ENCODE assay signal across 15 cellular contexts in the genomic region with DNA sequence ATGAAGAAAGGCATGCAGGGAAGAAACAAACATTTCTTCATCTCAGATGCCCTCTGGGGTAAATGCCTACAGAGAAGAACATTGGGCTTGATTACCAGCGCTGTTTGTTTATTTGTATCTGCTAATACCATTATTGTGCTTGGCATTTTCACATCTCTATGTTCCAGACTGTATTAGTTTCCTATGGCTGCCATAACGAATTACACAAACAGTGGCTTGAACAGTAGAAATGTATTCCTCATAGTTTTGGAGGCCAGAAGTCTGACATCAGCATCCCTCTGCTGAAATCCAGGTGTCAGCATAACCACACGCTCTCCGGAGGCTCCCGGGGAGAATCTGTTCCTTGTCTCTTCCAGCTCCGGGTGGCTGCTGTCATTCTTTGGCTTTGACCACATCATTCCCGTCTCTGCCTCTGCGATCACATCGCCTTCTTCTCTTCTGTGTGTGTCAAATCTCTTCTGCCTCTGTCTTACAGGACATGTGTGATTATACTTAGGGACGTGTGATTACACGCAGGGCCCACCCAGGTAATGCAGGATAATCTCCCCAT.
DNase-seq lines count a peak whose midpoint lies in the region; ATAC-seq, FAIRE-seq and TF ChIP-seq lines count a peak whose summit lies in the region.
"Had no signal": no experiment of that assay in that cellular context is flagged by ENCODE, and none has a peak within 500 bp of the region (broad histone marks: within the 10 kb centered on the region; RNA-seq: fewer than 3 reads in every experiment).

No MANE protein-coding gene starts in this region.

- H3K56ac ChIP-seq in IMR-90 (ENCODE audit: extremely low read depth, insufficient read depth, low read length): no peak overlapping the region

- no peak overlapping the region for H3K18ac ChIP-seq in IMR-90 (ENCODE audit: low read depth, low read length)

- peak overlapping the region; percentile 22; the same call in 1 of the 2 replicates for H3K14ac ChIP-seq in IMR-90 (replicated peaks; ENCODE audit: low read depth, low read length)

- H3K4ac ChIP-seq in IMR-90 (ENCODE audit: low read depth, low read length): peak overlapping the region; percentile 35

- H3K9ac ChIP-seq in IMR-90 (ENCODE audit: low read depth, low read length): no peak overlapping the region

- dilution Hi-C loops in IMR-90 (cut with HindIII; ENCODE audit: low sequenced_read_pairs, unreplicated experiment): no loop called here

- H2BK15ac ChIP-seq in IMR-90 (ENCODE audit: low read depth, low read length): 0 out of 3 replicates have a peak overlapping the region, but pooled peaks have one; percentile 38

- no peak for DNase-seq in IMR-90
- DNase-seq in T-helper 17 cell: no peak
- DNase-seq in fibroblast of mammary gland (ENCODE audit: low read depth): peak; percentile 42
- DNase-seq in nephron progenitor cell: no peak
- no peak for DNase-seq in activated naive CD4-positive, alpha-beta T cell treated with anti-CD3 and anti-CD28 coated beads for 36 hours
- no peak for DNase-seq in WTC11 (ENCODE audit: low spot score)
- DNase-seq in NCI-H2196 (lab: John Stamatoyannopoulos, UW; ENCODE audit: unreplicated experiment): no peak
- DNase-seq in H54 (ENCODE audit: insufficient read length, low spot score): no peak
- DNase-seq: NCI-H1092 treated with DMSO at 0.1 percent for 48 hours, NCI-H2081 treated with DMSO at 0.1 percent for 48 hours, NCI-H510A, sigmoid colon had no signal

- H3K27me3 Mint-ChIP-seq in T-helper 17 cell: no peaks in the 10 kb centered on the region
- no peaks in the 10 kb centered on the region for H3K27me3 Mint-ChIP-seq in nephron progenitor cell (ENCODE audit: low read depth, poor library complexity)
- no peaks in the 10 kb centered on the region for H3K27me3 Mint-ChIP-seq in activated naive CD4-positive, alpha-beta T cell treated with anti-CD3 and anti-CD28 coated beads for 36 hours (ENCODE audit: low read depth)
- H3K27me3 Mint-ChIP-seq in WTC11 (ENCODE audit: low read depth): no peaks in the 10 kb centered on the region
- H3K27me3 Mint-ChIP-seq: activated naive CD4-positive, alpha-beta T cell treated with anti-CD3 and anti-CD28 coated beads, Interleukin-2, amount 50 U/mL, for 24 hours had no signal

- no peak overlapping the region for H2AK5ac ChIP-seq in IMR-90 (ENCODE audit: low read depth, low read length)

- no peaks in the 10 kb centered on the region for H4K20me1 ChIP-seq in IMR-90 (ENCODE audit: insufficient read depth, low read length)

- H3K4me2 ChIP-seq in IMR-90 (ENCODE audit: low read depth, low read length): no peak overlapping the region

- H3K4me1 Mint-ChIP-seq in T-helper 17 cell: peaks cover 11% of the 10 kb centered on the region
- H3K4me1 Mint-ChIP-seq in nephron progenitor cell: peaks cover 23% of the 10 kb centered on the region
- peaks cover 25% of the 10 kb centered on the region for H3K4me1 Mint-ChIP-seq in activated naive CD4-positive, alpha-beta T cell treated with anti-CD3 and anti-CD28 coated beads for 36 hours (ENCODE audit: low read depth)
- H3K4me1 Mint-ChIP-seq in WTC11: peaks cover 12% of the 10 kb centered on the region
- H3K4me1 Mint-ChIP-seq: brain had no signal

- H3K27ac Mint-ChIP-seq in T-helper 17 cell (peak overlapping the region; percentile 3), nephron progenitor cell (peak overlapping the region; percentile 33), WTC11 (no peak overlapping the region)
- H3K27ac Mint-ChIP-seq in activated naive CD4-positive, alpha-beta T cell treated with anti-CD3 and anti-CD28 coated beads for 36 hours: no peak overlapping the region
- H3K27ac Mint-ChIP-seq: activated naive CD4-positive, alpha-beta T cell treated with anti-CD3 and anti-CD28 coated beads, Interleukin-2, amount 50 U/mL, for 24 hours; brain had no signal

- BruUV-seq in IMR-90 (replicated peaks; lab: Mats Ljungman, UMichigan): no TSS peak

- intact Hi-C loops in IMR-90 (cut with micrococcal nuclease): no loop called here
- intact Hi-C loops in activated naive CD4-positive, alpha-beta T cell treated with anti-CD3 and anti-CD28 coated beads for 36 hours (cut with micrococcal nuclease): no loop called here

- no peak for TF ChIP-seq RAD21 in IMR-90 (IDR thresholded peaks at IDR 0.05; ENCODE audit: low read length)

- in situ Hi-C loops in IMR-90 (cut with MboI; ENCODE audit: low sequenced_read_pairs): no loop called here

- no peak for FAIRE-seq in H54 (lab: Jason Lieb, UNC)

- TF ChIP-seq POLR2A in IMR-90 (IDR thresholded peaks at IDR 0.05; ENCODE audit: low read depth, low read length) (no peak), H54 (IDR thresholded peaks at IDR 0.05; ENCODE audit: low read depth, low read length) (no peak)

- H3K36me3 Mint-ChIP-seq in T-helper 17 cell (ENCODE audit: low read depth): no peaks in the 10 kb centered on the region
- H3K36me3 Mint-ChIP-seq in nephron progenitor cell (ENCODE audit: low read depth): no peaks in the 10 kb centered on the region
- H3K36me3 Mint-ChIP-seq in activated naive CD4-positive, alpha-beta T cell treated with anti-CD3 and anti-CD28 coated beads for 36 hours (ENCODE audit: low read depth): no peaks in the 10 kb centered on the region
- H3K36me3 Mint-ChIP-seq in WTC11: no peaks in the 10 kb centered on the region
- H3K36me3 Mint-ChIP-seq: activated naive CD4-positive, alpha-beta T cell treated with anti-CD3 and anti-CD28 coated beads, Interleukin-2, amount 50 U/mL, for 24 hours; brain had no signal

- H3K4me3 Mint-ChIP-seq in T-helper 17 cell (no peak overlapping the region), nephron progenitor cell (no peak overlapping the region), WTC11 (no peak overlapping the region)
- H3K4me3 Mint-ChIP-seq in activated naive CD4-positive, alpha-beta T cell treated with anti-CD3 and anti-CD28 coated beads for 36 hours: no peak overlapping the region
- H3K4me3 Mint-ChIP-seq: activated naive CD4-positive, alpha-beta T cell treated with anti-CD3 and anti-CD28 coated beads, Interleukin-2, amount 50 U/mL, for 24 hours; brain had no signal

- 83% methylated on average over 4 of the region's 11 CpGs; no CpG with 5 or more reads in 1 of the 2 experiments for WGBS in IMR-90 (ENCODE audit: extremely low coverage in 2 of 2, insufficient read length in 1 of 2), 2 experiments

- no peak overlapping the region for H3K23ac ChIP-seq in IMR-90 (ENCODE audit: low read depth, low read length)

- peak overlapping the region; percentile 12 for H2AFZ ChIP-seq in IMR-90 (replicated peaks; ENCODE audit: low read length, poor library complexity)

- no peak overlapping the region for H4K5ac ChIP-seq in IMR-90 (ENCODE audit: low read depth, low read length)

- H3K36me3 ChIP-seq in IMR-90 (ENCODE audit: control insufficient read depth, insufficient read depth, low read length): no peaks in the 10 kb centered on the region
- H3K36me3 ChIP-seq: sigmoid colon, tibial nerve had no signal

- no peaks in the 10 kb centered on the region for H3K9me3 ChIP-seq in IMR-90 (ENCODE audit: control insufficient read depth, insufficient read depth, low read length)
- no peaks in the 10 kb centered on the region for H3K9me3 ChIP-seq in T-helper 17 cell (ENCODE audit: control insufficient read depth, low read length, poor library complexity, severe bottlenecking)
- H3K9me3 ChIP-seq: sigmoid colon, tibial nerve had no signal

- no peak overlapping the region for H2BK5ac ChIP-seq in IMR-90 (ENCODE audit: low read depth, low read length, poor library complexity, severe bottlenecking)

- no peak overlapping the region for H2AK9ac ChIP-seq in IMR-90 (replicated peaks; ENCODE audit: low read depth, low read length, poor library complexity)

- peaks cover 4% of the 10 kb centered on the region for H3K4me1 ChIP-seq in IMR-90 (ENCODE audit: control insufficient read depth, insufficient read depth, low read length)
- H3K4me1 ChIP-seq: sigmoid colon had no signal

- H3K27ac ChIP-seq in IMR-90 (ENCODE audit: insufficient read depth, low read length): no peak overlapping the region
- H3K27ac ChIP-seq: sigmoid colon, tibial nerve had no signal

- ATAC-seq in IMR-90 (ENCODE audit: low read depth) (no peak), T-helper 17 cell (no peak), WTC11 (no peak)

- CTCF ChIA-PET in IMR-90 (lab: Yijun Ruan, JAX): interaction anchor here (0.6 kb wide), 1 partner anchor 23 kb away, joined by 10 read pairs; no protein-coding TSS in a partner anchor
- CTCF ChIA-PET in activated naive CD4-positive, alpha-beta T cell treated with anti-CD3 and anti-CD28 coated beads for 36 hours (lab: Charles Lee): no interaction called here
- CTCF ChIA-PET in WTC11 (lab: Charles Lee): no interaction called here

- H4K91ac ChIP-seq in IMR-90 (ENCODE audit: insufficient read depth, low read depth, low read length): no peak overlapping the region

- peaks cover 3% of the 10 kb centered on the region for H3K9me1 ChIP-seq in IMR-90 (ENCODE audit: insufficient read depth, low read length)

- H3K4me3 ChIP-seq in IMR-90 (ENCODE audit: insufficient read depth, low read depth, low read length) (no peak overlapping the region), fibroblast of mammary gland (ENCODE audit: control insufficient read depth, low read depth, low read length) (no peak overlapping the region)
- H3K4me3 ChIP-seq: sigmoid colon, tibial nerve had no signal

- no peaks in the 10 kb centered on the region for H3K9me3 Mint-ChIP-seq in nephron progenitor cell
- no peaks in the 10 kb centered on the region for H3K9me3 Mint-ChIP-seq in activated naive CD4-positive, alpha-beta T cell treated with anti-CD3 and anti-CD28 coated beads for 36 hours
- no peaks in the 10 kb centered on the region for H3K9me3 Mint-ChIP-seq in WTC11
- H3K9me3 Mint-ChIP-seq: activated naive CD4-positive, alpha-beta T cell treated with anti-CD3 and anti-CD28 coated beads, Interleukin-2, amount 50 U/mL, for 24 hours had no signal

- peak overlapping the region; percentile 65 for H2BK120ac ChIP-seq in IMR-90 (ENCODE audit: low read depth, low read length)

- H3K27me3 ChIP-seq in IMR-90 (ENCODE audit: control insufficient read depth, insufficient read depth, low read length): no peaks in the 10 kb centered on the region
- H3K27me3 ChIP-seq: sigmoid colon, tibial nerve had no signal

- no peaks in the 10 kb centered on the region for H3K79me1 ChIP-seq in IMR-90 (ENCODE audit: low read depth in 1 of 2, low read length in 2 of 2)

- TF ChIP-seq CTCF in IMR-90 (conservative IDR thresholded peaks at IDR 0.05; ENCODE audit: low read depth, low read length) (no peak), fibroblast of mammary gland (conservative IDR thresholded peaks at IDR 0.05; ENCODE audit: control insufficient read depth, insufficient read depth, low read depth, low read length) (no peak), nephron progenitor cell (IDR thresholded peaks at IDR 0.05) (no peak), WTC11 (IDR thresholded peaks at IDR 0.05) (no peak)

- no peak overlapping the region for H2BK20ac ChIP-seq in IMR-90 (ENCODE audit: low read depth, low read length)

- H4K8ac ChIP-seq in IMR-90 (ENCODE audit: low read depth in 2 of 2, low read length in 2 of 2): no peak overlapping the region

- POLR2A ChIA-PET in IMR-90 (lab: Charles Lee; ENCODE audit: unreplicated experiment): no interaction called here
- POLR2A ChIA-PET in WTC11 (lab: Charles Lee): no interaction called here

TF ChIP-seq in IMR-90, 13 proteins besides CTCF, POLR2A, EP300 and RAD21 (continues in another document):
- TF ChIP-seq SMC3 (IDR thresholded peaks at IDR 0.05; ENCODE audit: low read depth, low read length): no peak

Comparison
In these comparisons a context has a peak if more than half of its experiments do, and no peak if none do; other contexts are left out.
1. H3K27ac Mint-ChIP-seq: peak in T-helper 17 cell (single experiment) and nephron progenitor cell (single experiment); none in activated naive CD4-positive, alpha-beta T cell treated with anti-CD3 and anti-CD28 coated beads for 36 hours (single experiment) and WTC11 (single experiment).